Comparison of ENCODE assay signal across 14 cellular contexts in the genomic region with DNA sequence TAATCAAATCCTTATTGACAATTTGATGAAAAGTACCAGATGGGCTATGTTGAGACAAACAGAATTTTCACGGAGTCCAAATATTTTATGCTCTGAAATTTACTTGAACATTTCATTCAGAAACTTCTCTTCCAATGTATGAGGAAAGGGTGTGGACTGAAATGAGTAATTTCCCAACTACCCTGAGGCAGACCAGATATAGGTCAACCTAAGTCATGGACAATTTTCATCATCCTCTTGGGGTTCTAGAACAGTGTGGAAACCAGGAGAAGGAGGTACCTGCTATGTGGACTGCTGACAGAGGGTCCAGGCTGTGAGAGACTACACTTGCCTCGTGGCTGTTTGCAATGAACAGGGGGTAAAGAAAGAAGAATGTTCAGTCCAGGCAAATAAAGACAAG.
DNase-seq lines count a peak whose midpoint lies in the region; ATAC-seq and TF ChIP-seq lines count a peak whose summit lies in the region.
"Had no signal": no experiment of that assay in that cellular context is flagged by ENCODE, and none has a peak within 500 bp of the region (broad histone marks: within the 10 kb centered on the region; RNA-seq: fewer than 3 reads in every experiment).

No MANE protein-coding gene starts in this region.

- peak; percentile 36 to 73 for ATAC-seq in right cardiac atrium
- ATAC-seq in HG03025 (IDR thresholded peaks at IDR 0.05; ENCODE audit: low FRiP score, unreplicated experiment), result no peak
- no peak for ATAC-seq in GM18868 (IDR thresholded peaks at IDR 0.05; ENCODE audit: unreplicated experiment)
- no peak for ATAC-seq in HG02571 (IDR thresholded peaks at IDR 0.05; ENCODE audit: unreplicated experiment)

- H3K27ac ChIP-seq in right cardiac atrium (ENCODE audit: low read length) (no peak overlapping the region), spleen (peak overlapping the region in 7 of 8 donors; percentile 56 to 78 (median 73))

- H3K36me3 ChIP-seq in adipocyte (ENCODE audit: control insufficient read depth, insufficient read depth, low read length, severe bottlenecking) (peaks cover 64% of the 10 kb centered on the region), spleen (peaks cover 0 to 100% (median 82%) of the 10 kb centered on the region in 6 donors)

- DNase-seq in EH (ENCODE audit: low read depth) (peak; percentile 18), adipocyte (ENCODE audit: low read depth) (peak; percentile 49), right cardiac atrium (no peak), spleen (no peak), islet precursor cell (no peak)
- DNase-seq: activated CD4-positive, alpha-beta T cell treated with anti-CD3 and anti-CD28 coated beads, Interleukin-2, amount 50 U/mL, for 48 hours; activated naive CD8-positive, alpha-beta T cell treated with anti-CD3 and anti-CD28 coated beads, Interleukin-2, amount 10 ng/mL, durations not matched to agents 7 days and 5 days; Caco-2; glutamatergic neuron; MM.1S; stimulated activated CD4-positive, alpha-beta T cell treated with anti-CD3 and anti-CD28 coated beads, Interleukin-4, amount 100 ng/mL, for 24 hours had no signal

- H3K4me1 ChIP-seq in adipocyte (ENCODE audit: control insufficient read depth, insufficient read depth, low read length), result peaks cover 18% of the 10 kb centered on the region
- no peaks in the 10 kb centered on the region for H3K4me1 ChIP-seq in right cardiac atrium (ENCODE audit: control insufficient read depth, insufficient read depth, low read length)
- peaks cover 0 to 13% (median 0%) of the 10 kb centered on the region in 6 donors for H3K4me1 ChIP-seq in spleen

- intact Hi-C loops in right cardiac atrium (cut with DNase I) (no loop called here), spleen (cut with DNase I; ENCODE audit: low total_unique reads) (no loop called here)

- H3K9me3 ChIP-seq in adipocyte (ENCODE audit: control insufficient read depth, low read length) (no peaks in the 10 kb centered on the region), right cardiac atrium (ENCODE audit: control insufficient read depth, low read length) (no peaks in the 10 kb centered on the region), spleen (no peaks in the 10 kb centered on the region)
- H3K9me3 ChIP-seq: Caco-2 had no signal

- H3K27me3 ChIP-seq in adipocyte (replicated peaks; ENCODE audit: control insufficient read depth, insufficient read depth, low read length) (no peaks in the 10 kb centered on the region), right cardiac atrium (ENCODE audit: control insufficient read depth, insufficient read depth) (no peaks in the 10 kb centered on the region), spleen (replicated peaks in 1 of 7) (no peaks in the 10 kb centered on the region)

- TF ChIP-seq CTCF in spleen (IDR thresholded peaks at IDR 0.05 in 8 of 11, conservative IDR thresholded peaks at IDR 0.05 in 3 of 11), result no peak

- H3K4me3 ChIP-seq in adipocyte (ENCODE audit: low read length) (peak overlapping the region; percentile 79), right cardiac atrium (ENCODE audit: low read length) (no peak overlapping the region), spleen (peak overlapping the region in 1 of 8 donors; percentile 43)

- WGBS in right cardiac atrium, result 63% methylated on average over 2 of the region's 2 CpGs
- 65 to 95% (median 85%) methylated on average over 2 of the region's 2 CpGs for WGBS in spleen, 5 donors

- H3K9ac ChIP-seq in adipocyte (ENCODE audit: low read length), result peak overlapping the region; percentile 66

- TF ChIP-seq POLR2A in spleen (IDR thresholded peaks at IDR 0.05), result no peak

Comparison
In these comparisons a context has a peak if more than half of its experiments do, and no peak if none do; other contexts are left out.
1. DNase-seq: peak in EH (single experiment) and adipocyte (single experiment); none in right cardiac atrium (0 of 3), spleen (single experiment) and islet precursor cell (single experiment).
2. ATAC-seq: peak in right cardiac atrium (2 of 2); none in HG03025 (single experiment), GM18868 (single experiment) and HG02571 (single experiment).